Comparison of ENCODE assay signal across 18 cellular contexts in the genomic region with DNA sequence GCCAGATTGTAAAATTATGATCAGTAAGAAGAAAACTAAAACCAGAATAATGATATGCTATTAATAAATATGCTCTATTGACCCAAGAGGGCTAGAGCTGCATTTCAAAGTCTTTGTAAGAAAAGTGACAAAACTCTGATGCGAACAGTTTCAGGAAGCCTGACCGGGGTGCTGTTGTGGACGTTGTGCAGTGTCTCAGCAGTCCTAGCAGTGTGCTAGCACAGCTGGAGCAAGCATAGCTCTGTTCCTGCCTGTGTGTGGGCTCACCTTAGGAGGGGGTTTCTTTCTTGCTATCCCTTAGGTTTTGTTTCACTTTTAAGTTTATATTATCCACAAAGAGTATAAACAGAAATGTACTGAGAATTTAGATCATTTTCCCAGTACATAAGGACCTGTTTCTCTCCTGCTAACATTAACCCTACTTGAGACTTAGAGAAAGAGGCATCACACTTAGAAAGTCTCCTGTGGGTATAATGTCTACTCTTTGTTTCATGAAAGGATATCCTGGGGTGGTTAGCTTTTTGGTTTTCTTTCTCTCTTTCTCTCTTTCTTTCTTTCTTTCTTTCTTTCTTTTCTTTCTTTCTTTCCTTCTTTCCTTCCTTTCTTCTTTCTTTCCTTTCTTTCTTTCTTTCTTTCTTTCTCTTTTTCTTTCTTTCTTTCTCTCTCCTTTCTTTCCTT.
DNase-seq lines count a peak whose midpoint lies in the region; ATAC-seq, FAIRE-seq and TF ChIP-seq lines count a peak whose summit lies in the region.
"Had no signal": no experiment of that assay in that cellular context is flagged by ENCODE, and none has a peak within 500 bp of the region (broad histone marks: within the 10 kb centered on the region; RNA-seq: fewer than 3 reads in every experiment).

No MANE protein-coding gene starts in this region.

- CTCF ChIA-PET in HepG2 (lab: Yijun Ruan, JAX; ENCODE audit: low intra/inter-chr PET ratio, low total read pairs) (no interaction called here), K562 (lab: Yijun Ruan, JAX; ENCODE audit: low intra/inter-chr PET ratio) (no interaction called here)
- CTCF ChIA-PET in activated CD4-positive, alpha-beta T cell treated with anti-CD3 and anti-CD28 coated beads, Interleukin-2, amount 10 ng/mL, durations not matched to agents 7 days and 5 days (lab: Charles Lee), result no interaction called here

- H3K79me2 ChIP-seq in HepG2 (ENCODE audit: insufficient read depth, low read length) (no peaks in the 10 kb centered on the region), K562 (ENCODE audit: control insufficient read depth, insufficient read depth, low read length) (no peaks in the 10 kb centered on the region)

- H3K9me3 ChIP-seq in HepG2 (ENCODE audit: low read length) (no peaks in the 10 kb centered on the region), right lobe of liver (no peaks in the 10 kb centered on the region), K562 (replicated peaks; ENCODE audit: control insufficient read depth, insufficient read depth, low read depth, low read length) (no peaks in the 10 kb centered on the region), mucosa of descending colon (no peaks in the 10 kb centered on the region)
- H3K9me3 ChIP-seq: BLaER1 had no signal

- WGBS in HepG2 (ENCODE audit: low lambda C conversion rate), result 15% methylated on average over 3 of the region's 3 CpGs
- 45% methylated on average over 3 of the region's 3 CpGs for WGBS in right lobe of liver (ENCODE audit: insufficient coverage, low coverage, low lambda C conversion rate, missing lambda C conversion rate)
- WGBS in K562 (ENCODE audit: insufficient coverage, low coverage, missing lambda C conversion rate), result 2% methylated on average over 3 of the region's 3 CpGs

- no peak for TF ChIP-seq POLR2A in HepG2 (IDR thresholded peaks at IDR 0.05; ENCODE audit: insufficient read depth in 1 of 2, low read depth in 2 of 2, low read length in 2 of 2)
- no peak for TF ChIP-seq POLR2A in right lobe of liver (IDR thresholded peaks at IDR 0.05)
- no peak for TF ChIP-seq POLR2A in K562 (conservative IDR thresholded peaks at IDR 0.05)

- TF ChIP-seq EP300 in HepG2 (IDR thresholded peaks at IDR 0.05; ENCODE audit: low read depth in 2 of 2, low read length in 2 of 2) (no peak), HepG2 (CRISPR knock-in tag; IDR thresholded peaks at IDR 0.05; ENCODE audit: borderline replicate concordance) (no peak), K562 (IDR thresholded peaks at IDR 0.05; ENCODE audit: low read length) (no peak)

- H3K4me1 ChIP-seq in HepG2 (ENCODE audit: insufficient read depth, low read length), result no peaks in the 10 kb centered on the region
- H3K4me1 ChIP-seq in right lobe of liver, result no peaks in the 10 kb centered on the region
- no peaks in the 10 kb centered on the region; a peak in 1 of 5 replicates for H3K4me1 ChIP-seq in K562 (replicated peaks in 1 of 2; ENCODE audit: control insufficient read depth in 2 of 2, insufficient read depth in 2 of 2, low read length in 2 of 2)
- H3K4me1 ChIP-seq in mucosa of descending colon (ENCODE audit: low read depth), result no peaks in the 10 kb centered on the region

- no peak overlapping the region for H3K27ac ChIP-seq in HepG2 (ENCODE audit: extremely low read length, insufficient read depth, low read length)
- no peak overlapping the region for H3K27ac ChIP-seq in right lobe of liver
- no peak overlapping the region for H3K27ac ChIP-seq in K562 (ENCODE audit: extremely low read depth, low read depth, low read length)
- H3K27ac ChIP-seq: BLaER1 had no signal

- H2AFZ ChIP-seq in HepG2 (ENCODE audit: low read length), result no peak overlapping the region
- H2AFZ ChIP-seq in K562 (ENCODE audit: low read depth, low read length), result no peak overlapping the region
- H2AFZ ChIP-seq: GM23338 had no signal

- peaks cover 0 to 3% of the 10 kb centered on the region in 2 experiments; a peak in 1 of 5 replicates for H3K27me3 ChIP-seq in HepG2 (ENCODE audit: control insufficient read depth in 1 of 2, insufficient read depth in 2 of 2, low read length in 2 of 2)
- H3K27me3 ChIP-seq in right lobe of liver, result no peaks in the 10 kb centered on the region
- no peaks in the 10 kb centered on the region for H3K27me3 ChIP-seq in K562 (ENCODE audit: control insufficient read depth in 2 of 2, insufficient read depth in 2 of 2, low read length in 2 of 2)
- H3K27me3 ChIP-seq: BLaER1 had no signal

- in situ Hi-C loops in HepG2 (cut with HindIII; ENCODE audit: extremely low pct_ligation_motif_present, low pct_unique_long_range_greater_than_20kb) (no loop called here), K562 (cut with MboI) (no loop called here)

- H4K20me1 ChIP-seq in HepG2 (ENCODE audit: insufficient read depth, low read length), result no peaks in the 10 kb centered on the region
- H4K20me1 ChIP-seq in K562 (replicated peaks; ENCODE audit: control insufficient read depth, insufficient read depth, low read length), result no peaks in the 10 kb centered on the region
- H4K20me1 ChIP-seq: BLaER1 had no signal

- TF ChIP-seq CTCF in HepG2 (CRISPR knock-in tag; IDR thresholded peaks at IDR 0.05), result no peak
- no peak for TF ChIP-seq CTCF in right lobe of liver (IDR thresholded peaks at IDR 0.05)
- TF ChIP-seq CTCF in K562 (IDR thresholded peaks at IDR 0.05 in 2 of 3, conservative IDR thresholded peaks at IDR 0.05 in 1 of 3; ENCODE audit: insufficient read depth in 2 of 3, low read depth in 1 of 3, low read length in 3 of 3), result no peak
- no peak for TF ChIP-seq CTCF in mucosa of descending colon (IDR thresholded peaks at IDR 0.05)

- no peak overlapping the region for H3K27ac Mint-ChIP-seq in activated CD4-positive, alpha-beta T cell treated with anti-CD3 and anti-CD28 coated beads, Interleukin-2, amount 10 ng/mL, durations not matched to agents 7 days and 5 days
- H3K27ac Mint-ChIP-seq: CD4-positive, alpha-beta memory T cell; GM23338 had no signal

- H3K27me3 Mint-ChIP-seq in activated CD4-positive, alpha-beta T cell treated with anti-CD3 and anti-CD28 coated beads, Interleukin-2, amount 10 ng/mL, durations not matched to agents 7 days and 5 days, result peaks cover 4% of the 10 kb centered on the region

- DNase-seq in HepG2 (ENCODE audit: low spot score) (no peak), right lobe of liver (no peak), MV-4-11 (lab: John Stamatoyannopoulos, UW) (peak; percentile 16), K562 (ENCODE audit: extremely low read depth in 1 of 4, low spot score in 3 of 4) (no peak), NCI-H2029 (lab: John Stamatoyannopoulos, UW) (no peak), mucosa of descending colon (no peak)
- no peak for DNase-seq in activated CD4-positive, alpha-beta T cell treated with anti-CD3 and anti-CD28 coated beads, Interleukin-2, amount 10 ng/mL, durations not matched to agents 7 days and 5 days
- DNase-seq: 8988T; Calu3; CD4-positive, alpha-beta memory T cell; DMS79 treated with DMSO at 0.1 percent for 48 hours; GF-D8; H7; IMR-90 had no signal

- BruUV-seq in HepG2 (replicated peaks; lab: Mats Ljungman, UMichigan) (no TSS peak), K562 (replicated peaks; lab: Mats Ljungman, UMichigan) (no TSS peak)

- H3K9me3 Mint-ChIP-seq in activated CD4-positive, alpha-beta T cell treated with anti-CD3 and anti-CD28 coated beads, Interleukin-2, amount 10 ng/mL, durations not matched to agents 7 days and 5 days, result no peaks in the 10 kb centered on the region
- H3K9me3 Mint-ChIP-seq: GM23338 had no signal

- no peaks in the 10 kb centered on the region for H3K4me1 Mint-ChIP-seq in activated CD4-positive, alpha-beta T cell treated with anti-CD3 and anti-CD28 coated beads, Interleukin-2, amount 10 ng/mL, durations not matched to agents 7 days and 5 days
- H3K4me1 Mint-ChIP-seq: GM23338 had no signal

- H3K36me3 ChIP-seq in HepG2 (replicated peaks in 1 of 2; ENCODE audit: control insufficient read depth in 1 of 2, insufficient read depth in 2 of 2, low read length in 2 of 2), result no peaks in the 10 kb centered on the region
- H3K36me3 ChIP-seq in right lobe of liver, result no peaks in the 10 kb centered on the region
- no peaks in the 10 kb centered on the region for H3K36me3 ChIP-seq in K562 (ENCODE audit: control insufficient read depth, insufficient read depth, low read length)
- no peaks in the 10 kb centered on the region for H3K36me3 ChIP-seq in mucosa of descending colon (ENCODE audit: low read depth)
- H3K36me3 ChIP-seq: BLaER1 had no signal

- H3K9ac ChIP-seq in HepG2 (ENCODE audit: insufficient read depth, low read depth, low read length), result no peak overlapping the region
- H3K9ac ChIP-seq in K562 (ENCODE audit: insufficient read depth in 1 of 2, low read depth in 2 of 2, low read length in 2 of 2), result no peak overlapping the region
- H3K9ac ChIP-seq: BLaER1 had no signal

- H3K4me2 ChIP-seq in HepG2 (ENCODE audit: low read depth, low read length), result no peak overlapping the region
- no peak overlapping the region for H3K4me2 ChIP-seq in K562 (ENCODE audit: insufficient read depth, low read length)
- H3K4me2 ChIP-seq: BLaER1, GM23338 had no signal

- H3K9me1 ChIP-seq in K562 (ENCODE audit: control insufficient read depth, insufficient read depth, low read length), result no peaks in the 10 kb centered on the region

- H3K36me3 Mint-ChIP-seq in activated CD4-positive, alpha-beta T cell treated with anti-CD3 and anti-CD28 coated beads, Interleukin-2, amount 10 ng/mL, durations not matched to agents 7 days and 5 days (ENCODE audit: low read depth), result no peaks in the 10 kb centered on the region
- H3K36me3 Mint-ChIP-seq: CD14-positive monocyte; CD4-positive, alpha-beta memory T cell had no signal

- POLR2A ChIA-PET in HepG2 (lab: Yijun Ruan, JAX) (no interaction called here), K562 (lab: Yijun Ruan, JAX) (interaction anchor here (0.5 kb wide), 1 partner anchor 28 kb away, joined by 3 read pairs; no protein-coding TSS in a partner anchor)
- POLR2A ChIA-PET in activated CD4-positive, alpha-beta T cell treated with anti-CD3 and anti-CD28 coated beads, Interleukin-2, amount 10 ng/mL, durations not matched to agents 7 days and 5 days (lab: Charles Lee), result no interaction called here

- TF ChIP-seq RAD21 in HepG2 (CRISPR knock-in tag; IDR thresholded peaks at IDR 0.05), result no peak
- TF ChIP-seq RAD21 in K562 (CRISPR knock-in tag; conservative IDR thresholded peaks at IDR 0.05 in 1 of 2, IDR thresholded peaks at IDR 0.05 in 1 of 2), result no peak

- H3K4me3 ChIP-seq in HepG2 (replicated peaks in 1 of 3; ENCODE audit: insufficient read depth in 1 of 3, low read depth in 2 of 3, low read length in 3 of 3) (no peak overlapping the region), right lobe of liver (no peak overlapping the region), K562 (no peak overlapping the region), mucosa of descending colon (no peak overlapping the region)
- H3K4me3 ChIP-seq: BLaER1, GM23338 had no signal

- no peak for FAIRE-seq in HepG2 (lab: Jason Lieb, UNC)
- FAIRE-seq in K562 (lab: Jason Lieb, UNC), result no peak

- ATAC-seq in HepG2 (peak; percentile 48; the same call in 2 of the 3 replicates), right lobe of liver (no peak), K562 (no peak), mucosa of descending colon (no peak)
- ATAC-seq: GM23338, HCT116 had no signal

- intact Hi-C loops in HepG2 (cut with micrococcal nuclease; ENCODE audit: unreplicated experiment), result no loop called here
- intact Hi-C loops in right lobe of liver (cut with DNase I), result no loop called here
- intact Hi-C loops in K562 (cut with micrococcal nuclease), result no loop called here
- intact Hi-C loops in mucosa of descending colon (cut with DNase I, micrococcal nuclease), result no loop called here

- H3K4me3 Mint-ChIP-seq in activated CD4-positive, alpha-beta T cell treated with anti-CD3 and anti-CD28 coated beads, Interleukin-2, amount 10 ng/mL, durations not matched to agents 7 days and 5 days, result no peak overlapping the region
- H3K4me3 Mint-ChIP-seq: CD4-positive, alpha-beta memory T cell; GM23338 had no signal
